Comparison of ENCODE assay signal across 8 cellular contexts in genomic region chr3:10945683-10946287, GRCh38. TPM values are rescaled to one million over a fixed set of nuclear protein-coding genes. Genes with fewer than 3 reads are reported as not detected.
DNase-seq lines count a peak whose midpoint lies in the region; TF ChIP-seq lines count a peak whose summit lies in the region.

No MANE protein-coding gene starts in this region.

- 0 out of 2 replicates have a peak overlapping the region, but pooled peaks have one; percentile 5 for H3K27ac ChIP-seq in VCaP

- peak; percentile 42 for DNase-seq in NCI-H2196 (lab: John Stamatoyannopoulos, UW; ENCODE audit: unreplicated experiment)
- no peak for DNase-seq in NCI-H2196 treated with DMSO at 0.1 percent for 48 hours (lab: John Stamatoyannopoulos, UW; ENCODE audit: unreplicated experiment)
- peak; percentile 42 for DNase-seq in HT1080 (ENCODE audit: low read depth)
- DNase-seq in cerebellum (ENCODE audit: low spot score): peak; percentile 39
- DNase-seq in left kidney (ENCODE audit: low read depth, low spot score): peak; percentile 79
- peak in 2 of 3 donors; percentile 3 to 21 for DNase-seq in stimulated activated CD4-positive, alpha-beta T cell treated with anti-CD3 and anti-CD28 coated beads, TNF-alpha, amount 100 ng/mL, for 1 hour (ENCODE audit: low read depth in 3 of 3, low spot score in 1 of 3)
- DNase-seq in NCI-H1048 (lab: John Stamatoyannopoulos, UW): no peak

- peak; percentile 96 for TF ChIP-seq CTCF in VCaP (conservative IDR thresholded peaks at IDR 0.05)

RNA-seq across cellular contexts. Expression of gene SLC6A1, which starts 46.8 kb away (rescaled TPM):
- total RNA-seq in HT1080 (2014; rRNA removed; shearing (Covaris generic)): not detected in 2 replicates
- polyA plus RNA-seq in HT1080 (2015; cell fraction: cytosol; rRNA removed): 0.02 and 0.05 TPM in 2 replicates
- 0.22 TPM in 1 of 2 replicates, not detected in the other for polyA plus RNA-seq in HT1080 (2015; cell fraction: nucleus; rRNA removed)
- 167 TPM for total RNA-seq in cerebellum

Comparison
In these comparisons a context has a peak if more than half of its experiments do, and no peak if none do; other contexts are left out.
1. DNase-seq: peak in NCI-H2196 (single experiment), HT1080 (single experiment), cerebellum (single experiment), left kidney (single experiment) and stimulated activated CD4-positive, alpha-beta T cell treated with anti-CD3 and anti-CD28 coated beads, TNF-alpha, amount 100 ng/mL, for 1 hour (2 of 3); none in NCI-H2196 treated with DMSO at 0.1 percent for 48 hours (single experiment) and NCI-H1048 (single experiment).
2. RNA of gene SLC6A1, which starts 46.8 kb away (total RNA-seq): 167 TPM in cerebellum (single experiment); not detected in HT1080; every median in the first group is over 100 times any median in the second.